8 cellular contexts compared by ENCODE assay signal in the genomic region with DNA sequence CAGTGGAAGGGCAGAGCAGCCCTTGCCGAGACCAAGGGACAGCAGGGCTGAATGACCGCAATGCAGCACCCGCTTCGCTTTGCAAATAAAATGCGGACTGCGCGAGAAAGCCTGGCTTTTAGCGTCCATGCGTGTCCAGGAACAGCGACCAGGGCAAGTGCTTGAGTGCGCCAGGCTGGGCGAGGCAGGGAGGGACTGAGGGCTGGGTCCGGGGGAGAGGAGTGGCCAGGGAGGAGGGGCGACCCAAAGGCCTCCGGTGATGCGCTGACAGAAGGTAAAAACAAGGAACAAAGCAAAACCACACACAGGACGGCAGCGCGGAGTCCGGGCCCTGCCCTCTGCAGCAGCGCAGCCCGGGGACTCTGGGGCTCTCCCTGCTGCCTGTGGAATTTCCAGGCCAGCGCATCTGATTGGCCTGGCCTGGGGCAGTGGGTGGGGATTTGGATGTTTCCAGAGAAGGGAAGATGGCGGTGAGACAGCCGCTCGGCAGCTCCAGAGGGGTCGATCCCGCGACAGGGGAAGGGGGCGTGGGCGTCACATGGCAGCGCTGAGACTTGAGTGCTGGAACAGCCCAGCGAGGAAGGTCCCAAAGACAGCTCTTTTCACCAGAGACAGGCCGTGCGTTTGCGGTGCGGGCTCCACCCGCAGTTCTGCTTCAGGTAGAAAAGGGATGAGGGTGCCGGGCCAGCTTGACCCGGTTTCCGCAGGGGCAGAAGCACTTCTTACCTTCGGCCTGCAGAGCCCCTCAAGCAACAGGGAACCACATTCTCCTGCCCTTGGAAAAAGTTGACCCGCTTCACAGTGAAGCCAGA. TPM values are rescaled to one million over a fixed set of nuclear protein-coding genes. Genes with fewer than 3 reads are reported as not detected.
A peak's percentile ranks its signal among the peaks of the same experiment; 100 is the strongest.
DNase-seq lines count a peak whose midpoint lies in the region; ATAC-seq and TF ChIP-seq lines count a peak whose summit lies in the region.

No MANE protein-coding gene starts in this region.

- TF ChIP-seq CTCF in AG09309 (IDR thresholded peaks at IDR 0.05; ENCODE audit: control insufficient read depth, insufficient read depth, low read depth, low read length, missing control alignments), result no peak

- H3K27me3 Mint-ChIP-seq in natural killer cell treated with Interleukin-12 subunit alpha and Interleukin-12 subunit beta and Interleukin-15 and Interleukin-18, amount 100 ng/mL, for 72 hours, result peaks cover 19 to 20% of the 10 kb centered on the region in 2 donors

- no peak for DNase-seq in AG09309 (ENCODE audit: low read depth)
- DNase-seq in NCI-H748 (lab: John Stamatoyannopoulos, UW; ENCODE audit: unreplicated experiment), result peak; percentile 93
- peak; percentile 61 to 64 for DNase-seq in activated T-cell treated with anti-CD3 and anti-CD28 coated beads, Interleukin-2, amount 50 U/mL, for 48 hours
- DNase-seq in fibroblast of the conjunctiva (ENCODE audit: low read depth), result peak; percentile 70
- DNase-seq in natural killer cell treated with Interleukin-12 subunit alpha and Interleukin-12 subunit beta and Interleukin-15 and Interleukin-18, amount 100 ng/mL, for 72 hours (ENCODE audit: low spot score), result peak; percentile 69
- peak in 48 of 49 donors; percentile 19 to 89 (median 67) for DNase-seq in substantia nigra (lab: John Stamatoyannopoulos, UW)

- peaks cover 8 to 16% of the 10 kb centered on the region in 2 donors for H3K4me1 Mint-ChIP-seq in natural killer cell treated with Interleukin-12 subunit alpha and Interleukin-12 subunit beta and Interleukin-15 and Interleukin-18, amount 100 ng/mL, for 72 hours (ENCODE audit: low read depth in 2 of 2)

- H3K4me3 Mint-ChIP-seq in natural killer cell treated with Interleukin-12 subunit alpha and Interleukin-12 subunit beta and Interleukin-15 and Interleukin-18, amount 100 ng/mL, for 72 hours, result peak overlapping the region; percentile 71

- peak overlapping the region; percentile 63 for H3K27ac ChIP-seq in substantia nigra (ENCODE audit: low read depth, low read length, poor library complexity, severe bottlenecking)

- ATAC-seq in GM18517 (IDR thresholded peaks at IDR 0.05; ENCODE audit: unreplicated experiment) (peak; percentile 54), HG03342 (IDR thresholded peaks at IDR 0.05; ENCODE audit: unreplicated experiment) (peak; percentile 49)
- peak; percentile 72 to 87 for ATAC-seq in natural killer cell treated with Interleukin-12 subunit alpha and Interleukin-12 subunit beta and Interleukin-15 and Interleukin-18, amount 100 ng/mL, for 72 hours

- no peaks in the 10 kb centered on the region for H3K9me3 Mint-ChIP-seq in natural killer cell treated with Interleukin-12 subunit alpha and Interleukin-12 subunit beta and Interleukin-15 and Interleukin-18, amount 100 ng/mL, for 72 hours

- H3K27ac Mint-ChIP-seq in natural killer cell treated with Interleukin-12 subunit alpha and Interleukin-12 subunit beta and Interleukin-15 and Interleukin-18, amount 100 ng/mL, for 72 hours, result peak overlapping the region in 1 of 2 donors; percentile 55

- no peaks in the 10 kb centered on the region for H3K36me3 Mint-ChIP-seq in natural killer cell treated with Interleukin-12 subunit alpha and Interleukin-12 subunit beta and Interleukin-15 and Interleukin-18, amount 100 ng/mL, for 72 hours

- H3K4me3 ChIP-seq in AG09309 (ENCODE audit: control insufficient read depth, low read depth, low read length), result peak overlapping the region; percentile 50

RNA-seq across cellular contexts. Expression of a gene that starts 51.8 kb away (rescaled TPM):
- total RNA-seq in natural killer cell treated with Interleukin-12 subunit alpha and Interleukin-12 subunit beta and Interleukin-15 and Interleukin-18, amount 100 ng/mL, for 72 hours, result 100 to 1,000 TPM; 154 to 194 TPM
